In the genomic region with DNA sequence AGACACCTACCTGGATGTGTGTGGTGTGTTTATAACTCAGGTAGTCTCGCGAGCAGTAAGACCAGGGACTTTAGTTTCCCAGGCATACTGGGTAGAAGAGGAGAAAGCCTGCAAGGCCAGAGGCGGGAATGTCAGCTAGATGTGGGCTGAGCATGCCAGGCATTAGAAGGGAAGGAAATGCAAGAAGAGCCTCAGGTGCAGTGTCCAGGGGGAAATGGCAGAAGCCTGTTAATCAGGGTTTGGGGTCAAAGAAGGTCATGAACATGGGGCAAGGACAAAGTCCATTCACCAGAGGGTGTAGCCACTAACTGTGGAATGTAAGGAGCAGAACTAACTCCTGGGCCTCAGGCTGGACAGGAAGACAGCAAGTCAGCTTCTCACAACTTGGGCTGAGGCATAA, we compare ENCODE assay signal across 17 cellular contexts.
DNase-seq lines count a peak whose midpoint lies in the region; ATAC-seq and TF ChIP-seq lines count a peak whose summit lies in the region.
"Had no signal": no experiment of that assay in that cellular context is flagged by ENCODE, and none has a peak within 500 bp of the region (broad histone marks: within the 10 kb centered on the region; RNA-seq: fewer than 3 reads in every experiment).

No MANE protein-coding gene starts in this region.

- H3K9me3 ChIP-seq in ascending aorta (no peaks in the 10 kb centered on the region), aorta (ENCODE audit: control insufficient read depth, low read length) (no peaks in the 10 kb centered on the region), endodermal cell (ENCODE audit: control insufficient read depth, low read length) (no peaks in the 10 kb centered on the region)
- H3K9me3 ChIP-seq: A549, BE2C had no signal

- H3K36me3 ChIP-seq in ascending aorta, result no peaks in the 10 kb centered on the region
- H3K36me3 ChIP-seq in aorta (ENCODE audit: control insufficient read depth in 1 of 2, insufficient read depth in 2 of 2, low read length in 1 of 2), result no peaks in the 10 kb centered on the region
- H3K36me3 ChIP-seq in endodermal cell (ENCODE audit: control insufficient read depth, insufficient read depth, low read length), result no peaks in the 10 kb centered on the region
- H3K36me3 ChIP-seq: BE2C had no signal

- H3K4me1 ChIP-seq in ascending aorta, result peaks cover 4 to 11% of the 10 kb centered on the region in 2 donors
- no peaks in the 10 kb centered on the region for H3K4me1 ChIP-seq in aorta (ENCODE audit: control insufficient read depth in 1 of 2, insufficient read depth in 2 of 2, low read length in 2 of 2)
- no peaks in the 10 kb centered on the region for H3K4me1 ChIP-seq in endodermal cell (ENCODE audit: control insufficient read depth, insufficient read depth, low read length)
- H3K4me1 ChIP-seq: A549, BE2C had no signal

- H3K27me3 Mint-ChIP-seq in progenitor cell of endocrine pancreas (no peaks in the 10 kb centered on the region), endodermal cell (ENCODE audit: insufficient read depth) (no peaks in the 10 kb centered on the region)
- peaks cover 4% of the 10 kb centered on the region for H3K27me3 Mint-ChIP-seq in activated naive CD8-positive, alpha-beta T cell treated with anti-CD3 and anti-CD28 coated beads for 36 hours
- H3K27me3 Mint-ChIP-seq: IgD-negative memory B cell had no signal

- intact Hi-C loops in ascending aorta (cut with DNase I), result no loop called here
- intact Hi-C loops in aorta (cut with DNase I), result no loop called here

- peaks cover 9% of the 10 kb centered on the region for H3K9me3 Mint-ChIP-seq in progenitor cell of endocrine pancreas (ENCODE audit: low read depth)
- H3K9me3 Mint-ChIP-seq in endodermal cell, result peaks cover 6% of the 10 kb centered on the region
- no peaks in the 10 kb centered on the region for H3K9me3 Mint-ChIP-seq in activated naive CD8-positive, alpha-beta T cell treated with anti-CD3 and anti-CD28 coated beads for 36 hours

- TF ChIP-seq CTCF in ascending aorta (IDR thresholded peaks at IDR 0.05) (no peak), progenitor cell of endocrine pancreas (IDR thresholded peaks at IDR 0.05; ENCODE audit: unreplicated experiment) (no peak), endodermal cell (conservative IDR thresholded peaks at IDR 0.05) (no peak)

- H3K4me3 ChIP-seq in ascending aorta (no peak overlapping the region), aorta (ENCODE audit: low read length in 2 of 2) (no peak overlapping the region), endodermal cell (ENCODE audit: low read length) (no peak overlapping the region)
- H3K4me3 ChIP-seq: A549, GM12878 had no signal

- H3K27me3 ChIP-seq in ascending aorta (no peaks in the 10 kb centered on the region), aorta (ENCODE audit: control insufficient read depth in 1 of 2, insufficient read depth in 2 of 2, low read length in 1 of 2) (no peaks in the 10 kb centered on the region), endodermal cell (ENCODE audit: control insufficient read depth, insufficient read depth, low read length, poor library complexity, severe bottlenecking) (no peaks in the 10 kb centered on the region)
- H3K27me3 ChIP-seq: BE2C had no signal

- peak; percentile 19 for ATAC-seq in aorta (ENCODE audit: low FRiP score)
- ATAC-seq: A549, GM12878 had no signal

- H3K27ac ChIP-seq in ascending aorta (peak overlapping the region; percentile 21 to 48), aorta (ENCODE audit: low read depth in 1 of 2, low read length in 2 of 2) (peak overlapping the region in 1 of 2 donors; percentile 17), endodermal cell (ENCODE audit: low read depth, low read length) (no peak overlapping the region)
- H3K27ac ChIP-seq: A549, C4-2B had no signal

- DNase-seq in ascending aorta (ENCODE audit: low spot score in 2 of 2), result no peak
- peak; percentile 70 for DNase-seq in islet precursor cell
- DNase-seq in progenitor cell of endocrine pancreas (ENCODE audit: low spot score, unreplicated experiment), result no peak
- DNase-seq in aorta, result no peak
- DNase-seq in globus pallidus (ENCODE audit: low spot score), result no peak
- DNase-seq in endodermal cell, result no peak
- no peak for DNase-seq in NCI-H2081 treated with DMSO at 0.1 percent for 48 hours (lab: John Stamatoyannopoulos, UW)
- no peak for DNase-seq in activated naive CD8-positive, alpha-beta T cell treated with anti-CD3 and anti-CD28 coated beads for 36 hours
- DNase-seq: BE2C; CD4-positive, alpha-beta memory T cell; DND-41; GOT3; H9 had no signal

- 92 to 95% methylated on average over 3 of the region's 3 CpGs for WGBS in aorta, 2 donors
- WGBS in endodermal cell (ENCODE audit: insufficient coverage in 1 of 2, insufficient read length in 1 of 2), 2 experiments, result 92 to 100% methylated on average over 1 to 3 of the region's 3 CpGs

- H3K4me3 Mint-ChIP-seq in progenitor cell of endocrine pancreas (ENCODE audit: low read depth), result no peak overlapping the region
- H3K4me3 Mint-ChIP-seq in endodermal cell, result no peak overlapping the region
- no peak overlapping the region for H3K4me3 Mint-ChIP-seq in activated naive CD8-positive, alpha-beta T cell treated with anti-CD3 and anti-CD28 coated beads for 36 hours
- H3K4me3 Mint-ChIP-seq: CD4-positive, alpha-beta memory T cell; H9; IgD-negative memory B cell had no signal

- H3K9ac ChIP-seq in endodermal cell (ENCODE audit: extremely low read depth, low read length, poor library complexity, severe bottlenecking), result no peak overlapping the region

- H3K36me3 Mint-ChIP-seq in progenitor cell of endocrine pancreas (ENCODE audit: insufficient read depth) (no peaks in the 10 kb centered on the region), endodermal cell (ENCODE audit: low read depth) (no peaks in the 10 kb centered on the region)
- no peaks in the 10 kb centered on the region for H3K36me3 Mint-ChIP-seq in activated naive CD8-positive, alpha-beta T cell treated with anti-CD3 and anti-CD28 coated beads for 36 hours
- H3K36me3 Mint-ChIP-seq: CD4-positive, alpha-beta memory T cell; IgD-negative memory B cell had no signal

- peaks cover 12% of the 10 kb centered on the region for H3K4me1 Mint-ChIP-seq in progenitor cell of endocrine pancreas (ENCODE audit: low read depth)
- no peaks in the 10 kb centered on the region for H3K4me1 Mint-ChIP-seq in endodermal cell
- H3K4me1 Mint-ChIP-seq in activated naive CD8-positive, alpha-beta T cell treated with anti-CD3 and anti-CD28 coated beads for 36 hours, result no peaks in the 10 kb centered on the region
- H3K4me1 Mint-ChIP-seq: CD4-positive, alpha-beta memory T cell; H9; IgD-negative memory B cell had no signal

- H3K27ac Mint-ChIP-seq in progenitor cell of endocrine pancreas (peak overlapping the region; percentile 41), endodermal cell (no peak overlapping the region)
- no peak overlapping the region for H3K27ac Mint-ChIP-seq in activated naive CD8-positive, alpha-beta T cell treated with anti-CD3 and anti-CD28 coated beads for 36 hours
- H3K27ac Mint-ChIP-seq: CD4-positive, alpha-beta memory T cell; H9; IgD-negative memory B cell had no signal
